ENCODE assay signal across 9 cellular contexts in the genomic region with DNA sequence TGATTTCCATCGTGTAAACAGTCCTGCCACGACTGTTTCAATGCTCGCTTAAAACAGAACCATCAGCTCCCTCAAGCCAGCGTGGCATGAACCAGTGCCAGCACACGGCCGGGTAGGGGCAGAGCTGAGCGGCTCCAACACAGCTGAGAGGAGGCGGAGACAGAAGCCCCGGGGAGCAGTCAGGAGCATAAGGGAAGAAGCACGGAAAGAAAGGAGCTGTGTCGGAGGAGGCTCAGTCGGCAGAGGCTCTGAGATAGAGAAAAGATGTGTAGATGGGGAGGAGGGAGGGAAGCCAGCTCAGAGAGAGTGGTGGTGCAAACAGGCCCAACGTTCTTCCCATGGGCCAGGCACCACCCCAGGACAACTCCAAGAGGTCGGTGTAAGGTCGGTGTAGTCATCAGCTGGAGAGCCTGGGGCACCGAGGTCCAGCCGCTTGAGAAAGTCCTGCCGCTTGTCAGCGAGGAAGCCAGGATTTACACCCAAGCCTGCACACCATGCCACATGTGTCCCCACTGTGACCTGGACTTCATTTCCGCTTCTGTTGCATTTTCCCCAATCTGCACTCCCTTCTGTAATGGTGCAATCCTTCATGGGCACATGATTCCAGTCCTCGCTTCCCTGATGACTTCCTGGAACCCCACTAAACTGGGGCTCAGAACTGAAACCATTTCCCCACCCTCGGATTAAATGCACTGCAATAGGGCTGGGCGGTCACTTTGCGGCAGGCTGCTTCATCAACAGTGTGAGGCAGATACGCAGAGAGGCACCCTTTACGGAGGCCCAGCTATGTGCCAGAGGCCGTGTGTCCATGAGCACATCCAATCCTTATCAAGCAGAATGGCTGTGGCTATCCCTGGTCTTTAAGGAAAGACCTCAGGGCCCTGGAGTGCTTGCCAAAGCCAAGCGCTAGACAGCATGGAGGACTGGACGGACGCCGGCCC. TPM values are rescaled to one million over a fixed set of nuclear protein-coding genes. Genes with fewer than 3 reads are reported as not detected.
A peak's percentile ranks its signal among the peaks of the same experiment; 100 is the strongest.
DNase-seq lines count a peak whose midpoint lies in the region; ATAC-seq and TF ChIP-seq lines count a peak whose summit lies in the region.
"Had no signal": no experiment of that assay in that cellular context is flagged by ENCODE, and none has a peak within 500 bp of the region (broad histone marks: within the 10 kb centered on the region; RNA-seq: fewer than 3 reads in every experiment).

No MANE protein-coding gene starts in this region.

- peaks cover 17% of the 10 kb centered on the region for H3K27me3 Mint-ChIP-seq in GM23338 (ENCODE audit: insufficient read depth, low read depth, poor library complexity)

- ATAC-seq in GM23338 (peak; percentile 91), body of pancreas (peak; percentile 50), HG03439 (IDR thresholded peaks at IDR 0.05; ENCODE audit: unreplicated experiment) (no peak), HG02588 (IDR thresholded peaks at IDR 0.05; ENCODE audit: unreplicated experiment) (no peak)

- no peaks in the 10 kb centered on the region for H3F3A ChIP-seq in GM23338 (replicated peaks; ENCODE audit: low read depth)

- no peaks in the 10 kb centered on the region for H4K20me1 ChIP-seq in GM23338 (replicated peaks; ENCODE audit: insufficient read depth)

- peak; percentile 54 for DNase-seq in GM23338 (ENCODE audit: low spot score)
- peak in 2 of 4 donors; percentile 18 to 56 for DNase-seq in body of pancreas
- DNase-seq in kidney epithelial cell (ENCODE audit: low read depth), result no peak
- peak; percentile 89 for DNase-seq in sigmoid colon
- DNase-seq in NCI-H748 treated with DMSO at 0.1 percent for 48 hours (lab: John Stamatoyannopoulos, UW), result no peak
- no peak for DNase-seq in HPDE6-E6E7 (ENCODE audit: extremely low spot score)
- DNase-seq: PC-9 had no signal

- H3K9me2 ChIP-seq in GM23338 (ENCODE audit: insufficient read depth), result no peaks in the 10 kb centered on the region

- TF ChIP-seq CTCF in GM23338 (conservative IDR thresholded peaks at IDR 0.05; ENCODE audit: low read depth in 2 of 2) (peak in 1 of 2 experiments; percentile 33; a peak in 3 of 4 replicates), body of pancreas (IDR thresholded peaks at IDR 0.05) (no peak), kidney epithelial cell (IDR thresholded peaks at IDR 0.05; ENCODE audit: insufficient read depth, low read length, poor library complexity, severe bottlenecking) (peak; percentile 6), sigmoid colon (IDR thresholded peaks at IDR 0.05) (no peak)

- H2AFZ ChIP-seq in GM23338, result peak overlapping the region; percentile 56; the same call in 1 of the 2 replicates
- H2AFZ ChIP-seq: PC-9 had no signal

- peak in 1 of 4 donors; percentile 40 for TF ChIP-seq EP300 in sigmoid colon (IDR thresholded peaks at IDR 0.05)

- intact Hi-C loops in body of pancreas (cut with DNase I) (no loop called here), sigmoid colon (cut with DNase I) (loop anchor here (1.0 kb wide), 2 partner anchors 43 to 232 kb away; no protein-coding TSS in a partner anchor)

- no peak overlapping the region for H3K4me3 Mint-ChIP-seq in GM23338

- no peaks in the 10 kb centered on the region for H3K79me2 ChIP-seq in GM23338 (replicated peaks; ENCODE audit: insufficient read depth)

- H3K27me3 ChIP-seq in GM23338 (ENCODE audit: insufficient read depth), result no peaks in the 10 kb centered on the region
- H3K27me3 ChIP-seq in body of pancreas, result no peaks in the 10 kb centered on the region
- H3K27me3 ChIP-seq in kidney epithelial cell (ENCODE audit: control insufficient read depth, insufficient read depth, low read length), result no peaks in the 10 kb centered on the region
- H3K27me3 ChIP-seq in sigmoid colon, result no peaks in the 10 kb centered on the region

- H3K36me3 ChIP-seq in GM23338 (ENCODE audit: insufficient read depth) (no peaks in the 10 kb centered on the region), body of pancreas (replicated peaks in 1 of 2; ENCODE audit: insufficient read depth in 1 of 2, low read depth in 2 of 2) (no peaks in the 10 kb centered on the region), kidney epithelial cell (ENCODE audit: control insufficient read depth, insufficient read depth, low read length) (no peaks in the 10 kb centered on the region), sigmoid colon (no peaks in the 10 kb centered on the region)

- 48 to 54% methylated on average over 31 of the region's 31 CpGs for WGBS in body of pancreas, 2 donors
- 77 to 80% methylated on average over 31 of the region's 31 CpGs for WGBS in sigmoid colon, 2 donors

- peaks cover 11% of the 10 kb centered on the region for H3K4me1 Mint-ChIP-seq in GM23338

- no peaks in the 10 kb centered on the region for H3K9me3 ChIP-seq in body of pancreas
- H3K9me3 ChIP-seq in sigmoid colon, result no peaks in the 10 kb centered on the region

- H3K27ac ChIP-seq in GM23338 (ENCODE audit: low read depth) (no peak overlapping the region), body of pancreas (peak overlapping the region in 2 of 4 donors; percentile 39 to 43), sigmoid colon (peak overlapping the region; percentile 67 to 87 (median 85))
- H3K27ac ChIP-seq: PC-9 had no signal

- H3K4me3 ChIP-seq in GM23338, result no peak overlapping the region
- no peak overlapping the region for H3K4me3 ChIP-seq in body of pancreas
- no peak overlapping the region for H3K4me3 ChIP-seq in kidney epithelial cell (ENCODE audit: low read depth, low read length)
- peak overlapping the region in 3 of 4 donors; percentile 13 to 24 (median 19) for H3K4me3 ChIP-seq in sigmoid colon
- H3K4me3 ChIP-seq: PC-9 had no signal

- H3K27ac Mint-ChIP-seq in GM23338, result no peak overlapping the region

- H3K9me3 Mint-ChIP-seq in GM23338, result peaks cover 17% of the 10 kb centered on the region

- TF ChIP-seq POLR2A in body of pancreas (IDR thresholded peaks at IDR 0.05) (no peak), sigmoid colon (IDR thresholded peaks at IDR 0.05) (no peak)

- H3K36me3 Mint-ChIP-seq in GM23338 (ENCODE audit: low read depth), result peaks cover 3% of the 10 kb centered on the region; the same call in 1 of the 3 replicates

- H3K4me1 ChIP-seq in GM23338 (ENCODE audit: insufficient read depth), result no peaks in the 10 kb centered on the region
- H3K4me1 ChIP-seq in body of pancreas, result no peaks in the 10 kb centered on the region
- peaks cover 0 to 46% (median 40%) of the 10 kb centered on the region in 4 donors for H3K4me1 ChIP-seq in sigmoid colon

- H3K4me2 ChIP-seq in GM23338, result no peak overlapping the region
- H3K4me2 ChIP-seq: PC-9 had no signal

RNA-seq across cellular contexts. Expression of a gene that starts 43.5 kb away (rescaled TPM):
- 2.9 and 3.0 TPM in 2 replicates for total RNA-seq in GM23338 (2014; rRNA removed; shearing (Covaris generic))
- polyA plus RNA-seq in GM23338 (2016; fragmentation: Nextera tagmentation; extraction: Ambion mirVana) (1.1 and 1.8 TPM in 2 replicates), sigmoid colon (under 1 TPM in 2 of 3 donors, not detected in 1; 0.55 to 0.60 TPM)
- total RNA-seq in body of pancreas (under 1 TPM in 1 of 2 donors, not detected in 1; 0.52 TPM), kidney epithelial cell (1.1 and 2.3 TPM in 2 replicates), sigmoid colon (under 1 TPM; 0.27 to 0.83 (median 0.52) TPM)

Comparison
In these comparisons a context has a peak if more than half of its experiments do, and no peak if none do; other contexts are left out.
1. ATAC-seq: peak in GM23338 (single experiment) and body of pancreas (single experiment); none in HG03439 (single experiment) and HG02588 (single experiment).
2. DNase-seq: peak in GM23338 (single experiment) and sigmoid colon (single experiment); none in kidney epithelial cell (single experiment), NCI-H748 treated with DMSO at 0.1 percent for 48 hours (single experiment) and HPDE6-E6E7 (single experiment).
3. H3K4me3 ChIP-seq: peak in sigmoid colon (3 of 4); none in GM23338 (single experiment), body of pancreas (0 of 2) and kidney epithelial cell (single experiment).